8 cellular contexts compared by ENCODE assay signal in the genomic region with DNA sequence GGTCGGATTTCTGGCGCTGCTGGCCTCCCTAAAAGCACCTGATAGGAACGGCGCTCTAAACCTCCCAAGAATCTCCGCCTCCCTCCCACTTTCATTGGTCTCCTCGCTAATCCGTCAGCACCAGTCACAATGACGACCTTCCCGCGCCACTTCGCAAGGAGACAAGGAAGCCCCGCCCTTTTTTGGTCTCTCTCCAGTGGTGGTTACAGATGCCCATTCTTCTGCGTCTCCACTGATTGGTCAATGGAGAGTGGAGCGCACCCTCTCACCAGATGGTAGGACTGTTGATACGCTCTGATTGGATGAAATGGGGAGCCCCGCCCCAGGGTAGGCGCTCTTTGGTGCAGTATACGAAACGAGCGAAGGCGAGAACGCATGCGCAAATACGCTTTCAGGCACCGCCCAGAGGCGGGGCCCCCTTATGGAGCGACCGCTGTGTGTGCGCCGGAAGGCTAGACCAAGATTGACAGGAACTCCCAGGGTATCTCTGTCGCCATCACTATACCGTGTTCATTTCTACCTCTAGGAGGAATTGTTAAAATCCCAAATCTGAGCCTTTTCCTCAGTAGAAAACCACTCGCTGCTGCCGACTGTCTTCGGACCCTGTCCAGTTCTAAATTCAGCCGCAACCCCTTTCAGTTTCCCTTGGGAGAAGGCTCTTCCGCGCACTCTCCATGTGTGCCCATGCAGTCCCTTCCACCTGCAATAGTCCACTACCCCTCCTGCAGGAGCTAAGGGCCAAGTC. TPM values are rescaled to one million over a fixed set of nuclear protein-coding genes. Genes with fewer than 3 reads are reported as not detected.
DNase-seq lines count a peak whose midpoint lies in the region; ATAC-seq and TF ChIP-seq lines count a peak whose summit lies in the region.

No MANE protein-coding gene starts in this region.

- intact Hi-C loops in CD14-positive monocyte (cut with micrococcal nuclease) = loop anchor here (1.0 to 5.0 kb wide), 3 partner anchors 20 to 49 kb away; a partner anchor contains a TSS
- intact Hi-C loops in dendritic cell treated with granulocyte-macrophage colony-stimulating factor and Interleukin-4, amounts not matched to agents 40 ng/mL and 50 ng/mL, for 4 days (cut with micrococcal nuclease) = loop anchor here (1.0 kb wide), 1 partner anchor 49 kb away; a partner anchor contains a TSS

- H3K4me3 Mint-ChIP-seq in CD14-positive monocyte = peak overlapping the region; percentile 88 to 94
- peak overlapping the region; percentile 88 for H3K4me3 Mint-ChIP-seq in dendritic cell treated with granulocyte-macrophage colony-stimulating factor and Interleukin-4, amounts not matched to agents 40 ng/mL and 50 ng/mL, for 4 days

- H3K4me1 Mint-ChIP-seq in CD14-positive monocyte = peaks cover 29% of the 10 kb centered on the region
- peaks cover 36% of the 10 kb centered on the region for H3K4me1 Mint-ChIP-seq in dendritic cell treated with granulocyte-macrophage colony-stimulating factor and Interleukin-4, amounts not matched to agents 40 ng/mL and 50 ng/mL, for 4 days (ENCODE audit: low read depth)

- TF ChIP-seq CTCF in CD14-positive monocyte (IDR thresholded peaks at IDR 0.05) = no peak

- H3K27ac Mint-ChIP-seq in CD14-positive monocyte = peak overlapping the region; percentile 98 to 99 (median 99)
- H3K27ac Mint-ChIP-seq in dendritic cell treated with granulocyte-macrophage colony-stimulating factor and Interleukin-4, amounts not matched to agents 40 ng/mL and 50 ng/mL, for 4 days = peak overlapping the region; percentile 99

- H3K9me3 Mint-ChIP-seq in CD14-positive monocyte = no peaks in the 10 kb centered on the region
- no peaks in the 10 kb centered on the region for H3K9me3 Mint-ChIP-seq in dendritic cell treated with granulocyte-macrophage colony-stimulating factor and Interleukin-4, amounts not matched to agents 40 ng/mL and 50 ng/mL, for 4 days

- ATAC-seq in GM19395 (IDR thresholded peaks at IDR 0.05; ENCODE audit: unreplicated experiment) = peak; percentile 74
- peak; percentile 61 for ATAC-seq in HG03558 (IDR thresholded peaks at IDR 0.05; ENCODE audit: extremely low read depth, unreplicated experiment)
- ATAC-seq in left lobe of liver = peak; percentile 72

- peak; percentile 100 for DNase-seq in CD14-positive monocyte (ENCODE audit: low spot score)
- DNase-seq in NCI-H748 (lab: John Stamatoyannopoulos, UW; ENCODE audit: unreplicated experiment) = peak; percentile 100
- peak; percentile 92 to 100 for DNase-seq in activated CD4-positive, alpha-beta T cell treated with anti-CD3 and anti-CD28 coated beads, Interleukin-2, amount 50 U/mL, for 24 hours (ENCODE audit: low read depth in 1 of 2, low spot score in 1 of 2)
- peak; percentile 100 for DNase-seq in left lobe of liver (ENCODE audit: low spot score)
- DNase-seq in stimulated activated CD4-positive, alpha-beta T cell treated with anti-CD3 and anti-CD28 coated beads, Interleukin-2, amount 100 ng/mL, for 24 hours = peak; percentile 98

- H3K36me3 Mint-ChIP-seq in CD14-positive monocyte = peaks cover 26 to 34% of the 10 kb centered on the region in 2 donors
- H3K36me3 Mint-ChIP-seq in dendritic cell treated with granulocyte-macrophage colony-stimulating factor and Interleukin-4, amounts not matched to agents 40 ng/mL and 50 ng/mL, for 4 days (ENCODE audit: low read depth) = peaks cover 68% of the 10 kb centered on the region

- peaks cover 0 to 5% (median 1%) of the 10 kb centered on the region in 3 donors for H3K27me3 Mint-ChIP-seq in CD14-positive monocyte (ENCODE audit: low read depth in 3 of 3)
- no peaks in the 10 kb centered on the region for H3K27me3 Mint-ChIP-seq in dendritic cell treated with granulocyte-macrophage colony-stimulating factor and Interleukin-4, amounts not matched to agents 40 ng/mL and 50 ng/mL, for 4 days

RNA-seq across cellular contexts. Expression of a gene that starts 0.6 kb away (rescaled TPM):
- polyA plus RNA-seq in CD14-positive monocyte = 10 to 100 TPM; 51.9 to 58.7 TPM
- total RNA-seq in left lobe of liver = 93.1 TPM

RNA-seq across cellular contexts. Expression of a gene that starts 18.8 kb away (rescaled TPM):
- 100 to 1,000 TPM; 173 to 187 TPM for polyA plus RNA-seq in CD14-positive monocyte
- 439 TPM for total RNA-seq in left lobe of liver

RNA-seq across cellular contexts. Expression of a gene that starts 27.7 kb away (rescaled TPM):
- 1 to 10 TPM; 4.1 to 7.2 TPM for polyA plus RNA-seq in CD14-positive monocyte
- total RNA-seq in left lobe of liver = 5.6 TPM

RNA-seq across cellular contexts. Expression of a gene that starts 37.7 kb away (rescaled TPM):
- not detected for polyA plus RNA-seq in CD14-positive monocyte
- total RNA-seq in left lobe of liver = 102 TPM

RNA-seq across cellular contexts. Expression of a gene that starts 49.0 kb away (rescaled TPM):
- 10 to 100 TPM; 57.5 to 64.3 TPM for polyA plus RNA-seq in CD14-positive monocyte
- 31.2 TPM for total RNA-seq in left lobe of liver

Comparison
In these comparisons a context has a peak if more than half of its experiments do, and no peak if none do; other contexts are left out.
1. Peak in every context shown above with its lines: DNase-seq and ATAC-seq.